In genomic region chr1:3413975-3414710, GRCh38 we compare ENCODE assay signal across 19 cellular contexts. TPM values are rescaled to one million over a fixed set of nuclear protein-coding genes. Genes with fewer than 3 reads are reported as not detected.
DNase-seq lines count a peak whose midpoint lies in the region; ATAC-seq, FAIRE-seq and TF ChIP-seq lines count a peak whose summit lies in the region.
"Had no signal": no experiment of that assay in that cellular context is flagged by ENCODE, and none has a peak within 500 bp of the region (broad histone marks: within the 10 kb centered on the region; RNA-seq: fewer than 3 reads in every experiment).

No MANE protein-coding gene starts in this region.

- WGBS in H9 (ENCODE audit: extremely low coverage, insufficient read length, low lambda C conversion rate), result no CpG with 5 or more reads among the region's 34 CpGs
- under 1% methylated on average over 23 of the region's 34 CpGs for WGBS in K562 (ENCODE audit: insufficient coverage, low coverage, missing lambda C conversion rate)

- no peak overlapping the region for H3T11ph ChIP-seq in H9 (ENCODE audit: low read length)

- no peak overlapping the region for H2AK5ac ChIP-seq in H9 (ENCODE audit: insufficient read length, low read length)

- H2BK120ac ChIP-seq in H9 (ENCODE audit: low read depth, low read length, poor library complexity, severe bottlenecking), result no peak overlapping the region

- H4K5ac ChIP-seq in H9 (ENCODE audit: insufficient read length, low read depth, low read length), result no peak overlapping the region

- H3K36me3 ChIP-seq in K562 (ENCODE audit: control insufficient read depth, insufficient read depth, low read length) (no peaks in the 10 kb centered on the region), neural progenitor cell (no peaks in the 10 kb centered on the region)
- H3K36me3 ChIP-seq: SJSA1 had no signal

- no peak overlapping the region for H2BK20ac ChIP-seq in H9 (ENCODE audit: low read depth, low read length, poor library complexity, severe bottlenecking)

- H3K27ac ChIP-seq in 22Rv1 (no peak overlapping the region), H9 (ENCODE audit: insufficient read length, low read depth, low read length) (no peak overlapping the region), K562 (ENCODE audit: extremely low read depth, low read depth, low read length) (no peak overlapping the region), neural progenitor cell (no peak overlapping the region)
- H3K27ac ChIP-seq: HL-60, SJSA1 had no signal

- CTCF ChIA-PET in K562 (lab: Yijun Ruan, JAX; ENCODE audit: low intra/inter-chr PET ratio), result no interaction called here

- H4K20me1 ChIP-seq in H9 (ENCODE audit: control insufficient read depth, insufficient read depth, insufficient read length), result no peaks in the 10 kb centered on the region
- 0 out of 2 replicates have a peak, but pooled peaks cover 4% of the 10 kb centered on the region for H4K20me1 ChIP-seq in K562 (replicated peaks; ENCODE audit: control insufficient read depth, insufficient read depth, low read length)
- H4K20me1 ChIP-seq in neural progenitor cell (ENCODE audit: low read depth), result no peaks in the 10 kb centered on the region

- H3K4me2 ChIP-seq in H9 (ENCODE audit: insufficient read depth, insufficient read length, low read length) (no peak overlapping the region), K562 (ENCODE audit: insufficient read depth, low read length) (no peak overlapping the region), neural progenitor cell (no peak overlapping the region)

- no peak for DNase-seq in H9
- DNase-seq in K562 (ENCODE audit: extremely low read depth in 1 of 4, low spot score in 3 of 4), result no peak
- DNase-seq in neural progenitor cell (ENCODE audit: low spot score), result no peak
- DNase-seq in nucleus accumbens (lab: John Stamatoyannopoulos, UW), result no peak
- no peak for DNase-seq in natural killer cell treated with Interleukin-12 subunit alpha and Interleukin-12 subunit beta and Interleukin-15 and Interleukin-18, amount 100 ng/mL, for 72 hours (ENCODE audit: low spot score)
- no peak for DNase-seq in T-helper 2 cell treated with Interferon-gamma antibody and Interleukin-4, amounts not matched to agents 5 μg/mL and 100 μg/mL, for 36 hours (ENCODE audit: low spot score)
- DNase-seq: C1 segment of cervical spinal cord; CD8-positive, alpha-beta memory T cell; DMS79 treated with DMSO at 0.1 percent for 48 hours; H7; IMR-90; Karpas-422; NCI-H1436; NCI-H1930; NCI-H345; NCI-H524 treated with DMSO at 0.1 percent for 48 hours had no signal

- intact Hi-C loops in K562 (cut with micrococcal nuclease), result no loop called here

- peaks cover 4% of the 10 kb centered on the region for H3F3A ChIP-seq in neural progenitor cell (ENCODE audit: low read depth)

- H3K4me1 Mint-ChIP-seq in H9, result no peaks in the 10 kb centered on the region
- peaks cover 2% of the 10 kb centered on the region for H3K4me1 Mint-ChIP-seq in neural progenitor cell
- H3K4me1 Mint-ChIP-seq in natural killer cell treated with Interleukin-12 subunit alpha and Interleukin-12 subunit beta and Interleukin-15 and Interleukin-18, amount 100 ng/mL, for 72 hours (ENCODE audit: low read depth in 2 of 2), result no peaks in the 10 kb centered on the region
- H3K4me1 Mint-ChIP-seq in T-helper 2 cell treated with Interferon-gamma antibody and Interleukin-4, amounts not matched to agents 5 μg/mL and 100 μg/mL, for 36 hours (ENCODE audit: low read depth), result no peaks in the 10 kb centered on the region
- H3K4me1 Mint-ChIP-seq: CD8-positive, alpha-beta memory T cell had no signal

- H4K91ac ChIP-seq in H9 (ENCODE audit: insufficient read length, low read depth, low read length), result no peak overlapping the region

- H3K23me2 ChIP-seq in H9 (ENCODE audit: insufficient read length, low read depth, low read length, poor library complexity, severe bottlenecking), result no peaks in the 10 kb centered on the region

- H3K9me3 ChIP-seq in H9 (ENCODE audit: control insufficient read depth, low read depth, low read length) (peaks cover 7% of the 10 kb centered on the region), K562 (replicated peaks; ENCODE audit: control insufficient read depth, insufficient read depth, low read depth, low read length) (peaks cover 4% of the 10 kb centered on the region; the same call in 1 of the 2 replicates), neural progenitor cell (ENCODE audit: low read depth) (no peaks in the 10 kb centered on the region)

- no peak overlapping the region for H3K4ac ChIP-seq in H9 (ENCODE audit: low read depth, low read length)

- no peak overlapping the region for H3K4me3 Mint-ChIP-seq in H9
- H3K4me3 Mint-ChIP-seq in neural progenitor cell, result no peak overlapping the region
- no peak overlapping the region for H3K4me3 Mint-ChIP-seq in natural killer cell treated with Interleukin-12 subunit alpha and Interleukin-12 subunit beta and Interleukin-15 and Interleukin-18, amount 100 ng/mL, for 72 hours
- no peak overlapping the region for H3K4me3 Mint-ChIP-seq in T-helper 2 cell treated with Interferon-gamma antibody and Interleukin-4, amounts not matched to agents 5 μg/mL and 100 μg/mL, for 36 hours
- H3K4me3 Mint-ChIP-seq: CD8-positive, alpha-beta memory T cell had no signal

- H4K8ac ChIP-seq in H9 (replicated peaks; ENCODE audit: insufficient read length, low read depth, low read length), result no peak overlapping the region

- H3K36me3 Mint-ChIP-seq in H9 (ENCODE audit: insufficient read depth in 1 of 3, low read depth in 3 of 3) (peaks cover 0 to 9% (median 2%) of the 10 kb centered on the region in 3 experiments; a peak in 4 of 7 replicates), neural progenitor cell (peaks cover 3% of the 10 kb centered on the region)
- H3K36me3 Mint-ChIP-seq in natural killer cell treated with Interleukin-12 subunit alpha and Interleukin-12 subunit beta and Interleukin-15 and Interleukin-18, amount 100 ng/mL, for 72 hours, result no peaks in the 10 kb centered on the region
- no peaks in the 10 kb centered on the region for H3K36me3 Mint-ChIP-seq in T-helper 2 cell treated with Interferon-gamma antibody and Interleukin-4, amounts not matched to agents 5 μg/mL and 100 μg/mL, for 36 hours (ENCODE audit: low read depth)
- H3K36me3 Mint-ChIP-seq: CD8-positive, alpha-beta memory T cell had no signal

- H3K14ac ChIP-seq in H9 (ENCODE audit: insufficient read depth, low read length), result peak overlapping the region; percentile 44; the same call in 1 of the 2 replicates

- no peaks in the 10 kb centered on the region for H3K27me3 ChIP-seq in H9 (ENCODE audit: insufficient read depth, low read length)
- H3K27me3 ChIP-seq in K562 (ENCODE audit: control insufficient read depth in 2 of 2, insufficient read depth in 2 of 2, low read length in 2 of 2), result peaks cover 6 to 34% of the 10 kb centered on the region in 2 experiments; a peak in 3 of 5 replicates
- H3K27me3 ChIP-seq in neural progenitor cell, result no peaks in the 10 kb centered on the region
- H3K27me3 ChIP-seq: SJSA1 had no signal

- H3K9ac ChIP-seq in H9 (ENCODE audit: extremely low read depth, insufficient read length, low read length), result no peak overlapping the region
- H3K9ac ChIP-seq in K562 (ENCODE audit: insufficient read depth in 1 of 2, low read depth in 2 of 2, low read length in 2 of 2), result no peak overlapping the region
- H3K9ac ChIP-seq in neural progenitor cell, result no peak overlapping the region

- H3K4me1 ChIP-seq in H9 (ENCODE audit: insufficient read depth, low read length), result no peaks in the 10 kb centered on the region
- peaks cover 0 to 10% of the 10 kb centered on the region in 2 experiments; a peak in 1 of 5 replicates for H3K4me1 ChIP-seq in K562 (replicated peaks in 1 of 2; ENCODE audit: control insufficient read depth in 2 of 2, insufficient read depth in 2 of 2, low read length in 2 of 2)
- no peaks in the 10 kb centered on the region for H3K4me1 ChIP-seq in neural progenitor cell
- H3K4me1 ChIP-seq: SJSA1 had no signal

- TF ChIP-seq RAD21 in K562 (CRISPR knock-in tag; conservative IDR thresholded peaks at IDR 0.05 in 1 of 2, IDR thresholded peaks at IDR 0.05 in 1 of 2), result no peak

- no peak overlapping the region for H2BK12ac ChIP-seq in H9 (ENCODE audit: insufficient read length, low read depth, low read length)

- H3K79me1 ChIP-seq in H9 (ENCODE audit: insufficient read depth, low read depth, low read length, poor library complexity, severe bottlenecking), result no peaks in the 10 kb centered on the region

- no peaks in the 10 kb centered on the region for H3K9me1 ChIP-seq in K562 (ENCODE audit: control insufficient read depth, insufficient read depth, low read length)

- POLR2A ChIA-PET in K562 (lab: Yijun Ruan, JAX), result no interaction called here

- H3K27me3 Mint-ChIP-seq in H9 (ENCODE audit: low read depth) (peaks cover 1% of the 10 kb centered on the region), neural progenitor cell (ENCODE audit: insufficient read depth, low read depth) (no peaks in the 10 kb centered on the region)
- H3K27me3 Mint-ChIP-seq in natural killer cell treated with Interleukin-12 subunit alpha and Interleukin-12 subunit beta and Interleukin-15 and Interleukin-18, amount 100 ng/mL, for 72 hours, result no peaks in the 10 kb centered on the region
- no peaks in the 10 kb centered on the region for H3K27me3 Mint-ChIP-seq in T-helper 2 cell treated with Interferon-gamma antibody and Interleukin-4, amounts not matched to agents 5 μg/mL and 100 μg/mL, for 36 hours (ENCODE audit: low read depth)

- H3K4me3 ChIP-seq in K562, result no peak overlapping the region
- no peak overlapping the region for H3K4me3 ChIP-seq in neural progenitor cell
- H3K4me3 ChIP-seq: SJSA1 had no signal

- in situ Hi-C loops in K562 (cut with MboI), result no loop called here

- H3K9me3 Mint-ChIP-seq in H9 (peaks cover 10 to 12% of the 10 kb centered on the region in 2 experiments), neural progenitor cell (peaks cover 11% of the 10 kb centered on the region)
- no peaks in the 10 kb centered on the region for H3K9me3 Mint-ChIP-seq in natural killer cell treated with Interleukin-12 subunit alpha and Interleukin-12 subunit beta and Interleukin-15 and Interleukin-18, amount 100 ng/mL, for 72 hours
- peaks cover 8% of the 10 kb centered on the region for H3K9me3 Mint-ChIP-seq in T-helper 2 cell treated with Interferon-gamma antibody and Interleukin-4, amounts not matched to agents 5 μg/mL and 100 μg/mL, for 36 hours

- H2BK15ac ChIP-seq in H9 (ENCODE audit: low read depth, low read length), result no peak overlapping the region

- TF ChIP-seq CTCF in 22Rv1 (IDR thresholded peaks at IDR 0.05) (peak; percentile 16), H9 (conservative IDR thresholded peaks at IDR 0.05) (peak; percentile 38; the same call in 2 of the 3 replicates), K562 (IDR thresholded peaks at IDR 0.05 in 2 of 3, conservative IDR thresholded peaks at IDR 0.05 in 1 of 3; ENCODE audit: insufficient read depth in 2 of 3, low read depth in 1 of 3, low read length in 3 of 3) (0 out of 6 replicates have a peak, but pooled peaks of 1 of the 3 experiments have one; percentile 16), neural progenitor cell (IDR thresholded peaks at IDR 0.05) (peak; percentile 22)

- H3K79me2 ChIP-seq in H9 (ENCODE audit: insufficient read depth, low read length) (no peaks in the 10 kb centered on the region), K562 (ENCODE audit: control insufficient read depth, insufficient read depth, low read length) (no peaks in the 10 kb centered on the region), neural progenitor cell (ENCODE audit: low read depth) (no peaks in the 10 kb centered on the region)

- peak; percentile 43 for ATAC-seq in K562
- no peak for ATAC-seq in natural killer cell treated with Interleukin-12 subunit alpha and Interleukin-12 subunit beta and Interleukin-15 and Interleukin-18, amount 100 ng/mL, for 72 hours

- H3K23ac ChIP-seq in H9 (ENCODE audit: insufficient read length, low read depth, low read length), result no peak overlapping the region

- BruUV-seq in K562 (replicated peaks; lab: Mats Ljungman, UMichigan), result no TSS peak

- H3K18ac ChIP-seq in H9 (ENCODE audit: insufficient read length, low read depth, low read length), result no peak overlapping the region

- TF ChIP-seq EP300 in K562 (IDR thresholded peaks at IDR 0.05; ENCODE audit: low read length), result no peak

- H2BK5ac ChIP-seq in H9 (ENCODE audit: insufficient read length, low read length), result no peak overlapping the region

- H2AFZ ChIP-seq in H9 (ENCODE audit: low read length), result no peak overlapping the region
- no peak overlapping the region for H2AFZ ChIP-seq in K562 (ENCODE audit: low read depth, low read length)
- H2AFZ ChIP-seq in neural progenitor cell (replicated peaks), result no peak overlapping the region

- H3K27ac Mint-ChIP-seq in H9, result peak overlapping the region in 1 of 3 experiments; percentile 82; a peak in 1 of 7 replicates
- peak overlapping the region; percentile 21 for H3K27ac Mint-ChIP-seq in neural progenitor cell
- no peak overlapping the region for H3K27ac Mint-ChIP-seq in natural killer cell treated with Interleukin-12 subunit alpha and Interleukin-12 subunit beta and Interleukin-15 and Interleukin-18, amount 100 ng/mL, for 72 hours
- no peak overlapping the region for H3K27ac Mint-ChIP-seq in T-helper 2 cell treated with Interferon-gamma antibody and Interleukin-4, amounts not matched to agents 5 μg/mL and 100 μg/mL, for 36 hours

- TF ChIP-seq POLR2A in K562 (conservative IDR thresholded peaks at IDR 0.05), result no peak

- no peak overlapping the region for H3K56ac ChIP-seq in H9 (ENCODE audit: insufficient read length, low read depth, low read length)

- no peak for FAIRE-seq in K562 (lab: Jason Lieb, UNC)

RNA-seq across cellular contexts. Expression of gene ARHGEF16, which starts 40.3 kb away (rescaled TPM):
- total RNA-seq in H9 (2021) (48.1 and 48.5 TPM in 2 replicates), K562 (2014; rRNA removed) (0.45 and 0.94 TPM in 2 replicates), K562 (2014; rRNA removed; fragmentation: Illumina TruSeq; extraction: Trizol) (0.06 and 0.15 TPM in 2 replicates), K562 (2015; rRNA removed; fragmentation: Illumina TruSeq; extraction: Trizol) (0.11 and 0.25 TPM in 2 replicates), K562 (2021) (0.98 and 1.2 TPM in 2 replicates), neural progenitor cell (ENCODE audit: low replicate concordance) (1.3 and 7.8 TPM in 2 replicates)
- total RNA-seq in K562 (2011; cell fraction: chromatin; rRNA removed; ENCODE audit: low replicate concordance), result 1.6 and 7.5 TPM in 2 replicates
- total RNA-seq in K562 (2011; cell fraction: nucleolus; rRNA removed), result 3.9 and 5.7 TPM in 2 replicates
- 2.1 and 3.2 TPM in 2 replicates for total RNA-seq in K562 (2011; cell fraction: nucleoplasm; rRNA removed)
- polyA plus RNA-seq in K562 (2011; rRNA removed) (0.78 and 0.93 TPM in 2 replicates), K562 (2014; fragmentation: Illumina TruSeq; extraction: Trizol) (0.49 and 0.66 TPM in 2 replicates), K562 (2014; fragmentation: Nextera tagmentation; extraction: Ambion mirVana) (not detected), K562 (2014; rRNA removed) (0.78 and 1.2 TPM in 2 replicates)
- 0.49 and 1.9 TPM in 2 replicates for polyA plus RNA-seq in K562 (2011; cell fraction: cytosol; rRNA removed)
- 2.9 and 7.4 TPM in 2 replicates for polyA plus RNA-seq in K562 (2011; cell fraction: nucleus; rRNA removed)
- polyA plus RNA-seq in K562 (2012), result 0.49 and 2.9 TPM in 2 replicates
- 1.3 and 3.0 TPM in 2 replicates for polyA minus RNA-seq in K562 (2011; rRNA and poly(A)+ RNA removed)
- polyA minus RNA-seq in K562 (2011; cell fraction: cytosol; rRNA and poly(A)+ RNA removed), result 0.91 and 1.5 TPM in 2 replicates
- 2.4 and 4.6 TPM in 2 replicates for polyA minus RNA-seq in K562 (2011; cell fraction: nucleus; rRNA and poly(A)+ RNA removed)
- not detected for total RNA-seq in natural killer cell treated with Interleukin-12 subunit alpha and Interleukin-12 subunit beta and Interleukin-15 and Interleukin-18, amount 100 ng/mL, for 72 hours
- total RNA-seq: CD8-positive, alpha-beta memory T cell had no signal
